8 cellular contexts compared by ENCODE assay signal in the genomic region with DNA sequence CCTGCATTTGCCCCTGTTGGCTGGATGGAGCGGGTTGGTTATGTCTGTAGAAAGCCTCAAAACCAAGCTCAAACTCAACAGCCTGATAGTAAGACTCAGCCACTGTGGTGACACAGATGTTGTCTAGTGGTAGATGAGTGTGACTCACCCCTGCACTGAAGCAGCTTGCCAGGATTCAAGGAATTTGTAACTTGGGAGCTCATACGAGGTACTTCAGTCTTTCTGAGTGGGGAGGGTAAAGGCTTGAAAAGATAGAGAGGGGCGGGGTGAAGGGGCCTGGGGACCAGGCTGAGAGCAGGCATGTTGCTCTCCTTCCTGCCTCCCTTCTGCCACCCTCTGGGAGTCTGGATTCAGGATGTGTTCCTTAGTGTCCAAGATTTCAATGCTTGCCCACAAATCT. TPM values are rescaled to one million over a fixed set of nuclear protein-coding genes. Genes with fewer than 3 reads are reported as not detected.
DNase-seq lines count a peak whose midpoint lies in the region; ATAC-seq and TF ChIP-seq lines count a peak whose summit lies in the region.

No MANE protein-coding gene starts in this region.

- no peaks in the 10 kb centered on the region for H3K27me3 ChIP-seq in stomach smooth muscle (ENCODE audit: control insufficient read depth in 1 of 2, insufficient read depth in 2 of 2, low read length in 2 of 2)

- H3K4me3 ChIP-seq in stomach smooth muscle (ENCODE audit: low read length in 2 of 2): no peak overlapping the region

- no peak overlapping the region for H3K27ac Mint-ChIP-seq in HFFc6
- no peak overlapping the region for H3K27ac Mint-ChIP-seq in WTC11
- no peak overlapping the region for H3K27ac Mint-ChIP-seq in activated T-helper 1 cell treated with anti-CD3 and anti-CD28 coated beads, Interleukin-12 subunit alpha, Interleukin-12 subunit beta, Interleukin-2, Interleukin-4 antibody, amounts not matched to agents 30 ng/mL and 10 ng/mL and 1 ng/mL, durations not matched to agents 14 hours and 24 hours and 36 hours

- H3K27me3 Mint-ChIP-seq in HFFc6 (ENCODE audit: insufficient read depth): peaks cover 38% of the 10 kb centered on the region
- H3K27me3 Mint-ChIP-seq in WTC11 (ENCODE audit: low read depth): no peaks in the 10 kb centered on the region
- no peaks in the 10 kb centered on the region for H3K27me3 Mint-ChIP-seq in activated T-helper 1 cell treated with anti-CD3 and anti-CD28 coated beads, Interleukin-12 subunit alpha, Interleukin-12 subunit beta, Interleukin-2, Interleukin-4 antibody, amounts not matched to agents 30 ng/mL and 10 ng/mL and 1 ng/mL, durations not matched to agents 14 hours and 24 hours and 36 hours (ENCODE audit: insufficient read depth)

- H3K36me3 Mint-ChIP-seq in HFFc6 (ENCODE audit: low read depth) (no peaks in the 10 kb centered on the region), WTC11 (no peaks in the 10 kb centered on the region)
- no peaks in the 10 kb centered on the region for H3K36me3 Mint-ChIP-seq in activated T-helper 1 cell treated with anti-CD3 and anti-CD28 coated beads, Interleukin-12 subunit alpha, Interleukin-12 subunit beta, Interleukin-2, Interleukin-4 antibody, amounts not matched to agents 30 ng/mL and 10 ng/mL and 1 ng/mL, durations not matched to agents 14 hours and 24 hours and 36 hours (ENCODE audit: low read depth)

- POLR2A ChIA-PET in WTC11 (lab: Charles Lee): no interaction called here

- H3K4me1 Mint-ChIP-seq in HFFc6 (ENCODE audit: low read depth): peaks cover 16% of the 10 kb centered on the region
- H3K4me1 Mint-ChIP-seq in WTC11: peaks cover 18% of the 10 kb centered on the region
- H3K4me1 Mint-ChIP-seq in activated T-helper 1 cell treated with anti-CD3 and anti-CD28 coated beads, Interleukin-12 subunit alpha, Interleukin-12 subunit beta, Interleukin-2, Interleukin-4 antibody, amounts not matched to agents 30 ng/mL and 10 ng/mL and 1 ng/mL, durations not matched to agents 14 hours and 24 hours and 36 hours (ENCODE audit: low read depth): no peaks in the 10 kb centered on the region

- ATAC-seq in WTC11: peak; percentile 67
- peak; percentile 40 to 82 for ATAC-seq in left cardiac atrium
- ATAC-seq in GM19324 (IDR thresholded peaks at IDR 0.05; ENCODE audit: low FRiP score, unreplicated experiment): no peak

- H3K9ac ChIP-seq in stomach smooth muscle (ENCODE audit: low read length in 2 of 2): no peak overlapping the region

- DNase-seq in HFFc6 (peak; percentile 83), WTC11 (ENCODE audit: low spot score) (no peak), left cardiac atrium (peak; percentile 62)
- no peak for DNase-seq in stimulated activated CD4-positive, alpha-beta T cell treated with anti-CD3 and anti-CD28 coated beads, Interleukin-4, amount 100 ng/mL, for 1 hour
- DNase-seq in activated T-helper 1 cell treated with anti-CD3 and anti-CD28 coated beads, Interleukin-12 subunit alpha, Interleukin-12 subunit beta, Interleukin-2, Interleukin-4 antibody, amounts not matched to agents 30 ng/mL and 10 ng/mL and 1 ng/mL, durations not matched to agents 14 hours and 24 hours and 36 hours (ENCODE audit: low spot score): no peak
- no peak for DNase-seq in stimulated activated CD4-positive, alpha-beta T cell treated with anti-CD3 and anti-CD28 coated beads, Interleukin-1b, Interleukin-23, amount 100 ng/mL, for 48 hours

- peaks cover 41% of the 10 kb centered on the region for H3K4me1 ChIP-seq in stomach smooth muscle (ENCODE audit: control insufficient read depth, insufficient read depth, low read length)

- no peak for TF ChIP-seq CTCF in HFFc6 (IDR thresholded peaks at IDR 0.05)
- TF ChIP-seq CTCF in WTC11 (IDR thresholded peaks at IDR 0.05): no peak

- no peaks in the 10 kb centered on the region for H3K9me3 ChIP-seq in stomach smooth muscle (ENCODE audit: control insufficient read depth in 2 of 2, low read length in 2 of 2)

- CTCF ChIA-PET in WTC11 (lab: Charles Lee): interaction anchor here (0.5 to 2.6 kb wide), 8 partner anchors 8 to 234 kb away, joined by 3 to 9 read pairs (median 4); no protein-coding TSS in a partner anchor

- intact Hi-C loops in left cardiac atrium (cut with DNase I): no loop called here
- intact Hi-C loops in activated T-helper 1 cell treated with anti-CD3 and anti-CD28 coated beads, Interleukin-12 subunit alpha, Interleukin-12 subunit beta, Interleukin-2, Interleukin-4 antibody, amounts not matched to agents 30 ng/mL and 10 ng/mL and 1 ng/mL, durations not matched to agents 14 hours and 24 hours and 36 hours (cut with micrococcal nuclease): no loop called here

- H3K9me3 Mint-ChIP-seq in HFFc6: no peaks in the 10 kb centered on the region
- no peaks in the 10 kb centered on the region for H3K9me3 Mint-ChIP-seq in WTC11
- no peaks in the 10 kb centered on the region for H3K9me3 Mint-ChIP-seq in activated T-helper 1 cell treated with anti-CD3 and anti-CD28 coated beads, Interleukin-12 subunit alpha, Interleukin-12 subunit beta, Interleukin-2, Interleukin-4 antibody, amounts not matched to agents 30 ng/mL and 10 ng/mL and 1 ng/mL, durations not matched to agents 14 hours and 24 hours and 36 hours

- H3K36me3 ChIP-seq in stomach smooth muscle (ENCODE audit: control insufficient read depth in 2 of 2, insufficient read depth in 2 of 2, low read length in 2 of 2): peaks cover 7 to 19% of the 10 kb centered on the region in 2 donors

- H3K4me3 Mint-ChIP-seq in HFFc6: no peak overlapping the region
- no peak overlapping the region for H3K4me3 Mint-ChIP-seq in WTC11
- no peak overlapping the region for H3K4me3 Mint-ChIP-seq in activated T-helper 1 cell treated with anti-CD3 and anti-CD28 coated beads, Interleukin-12 subunit alpha, Interleukin-12 subunit beta, Interleukin-2, Interleukin-4 antibody, amounts not matched to agents 30 ng/mL and 10 ng/mL and 1 ng/mL, durations not matched to agents 14 hours and 24 hours and 36 hours

- peak overlapping the region; percentile 18 for H3K27ac ChIP-seq in stomach smooth muscle (ENCODE audit: low read length)

TF ChIP-seq in WTC11, 78 proteins besides CTCF, POLR2A, EP300 and RAD21 (continues in another document):
- TF ChIP-seq ZNF423 (CRISPR knock-in tag; IDR thresholded peaks at IDR 0.05) (no peak), HMGA2 (CRISPR knock-in tag; IDR thresholded peaks at IDR 0.05) (no peak), ELF4 (CRISPR knock-in tag; IDR thresholded peaks at IDR 0.05; ENCODE audit: low read depth) (no peak), SP1 (CRISPR knock-in tag; conservative IDR thresholded peaks at IDR 0.05) (no peak), ZNF317 (CRISPR knock-in tag; IDR thresholded peaks at IDR 0.05; ENCODE audit: borderline replicate concordance, low read depth) (no peak)
- TF ChIP-seq, protein P1, sequence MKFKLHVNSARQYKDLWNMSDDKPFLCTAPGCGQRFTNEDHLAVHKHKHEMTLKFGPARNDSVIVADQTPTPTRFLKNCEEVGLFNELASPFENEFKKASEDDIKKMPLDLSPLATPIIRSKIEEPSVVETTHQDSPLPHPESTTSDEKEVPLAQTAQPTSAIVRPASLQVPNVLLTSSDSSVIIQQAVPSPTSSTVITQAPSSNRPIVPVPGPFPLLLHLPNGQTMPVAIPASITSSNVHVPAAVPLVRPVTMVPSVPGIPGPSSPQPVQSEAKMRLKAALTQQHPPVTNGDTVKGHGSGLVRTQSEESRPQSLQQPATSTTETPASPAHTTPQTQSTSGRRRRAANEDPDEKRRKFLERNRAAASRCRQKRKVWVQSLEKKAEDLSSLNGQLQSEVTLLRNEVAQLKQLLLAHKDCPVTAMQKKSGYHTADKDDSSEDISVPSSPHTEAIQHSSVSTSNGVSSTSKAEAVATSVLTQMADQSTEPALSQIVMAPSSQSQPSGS (CRISPR knock-in tag; IDR thresholded peaks at IDR 0.05; ENCODE audit: borderline replicate concordance, low read depth): no peak
- TF ChIP-seq, protein P2, sequence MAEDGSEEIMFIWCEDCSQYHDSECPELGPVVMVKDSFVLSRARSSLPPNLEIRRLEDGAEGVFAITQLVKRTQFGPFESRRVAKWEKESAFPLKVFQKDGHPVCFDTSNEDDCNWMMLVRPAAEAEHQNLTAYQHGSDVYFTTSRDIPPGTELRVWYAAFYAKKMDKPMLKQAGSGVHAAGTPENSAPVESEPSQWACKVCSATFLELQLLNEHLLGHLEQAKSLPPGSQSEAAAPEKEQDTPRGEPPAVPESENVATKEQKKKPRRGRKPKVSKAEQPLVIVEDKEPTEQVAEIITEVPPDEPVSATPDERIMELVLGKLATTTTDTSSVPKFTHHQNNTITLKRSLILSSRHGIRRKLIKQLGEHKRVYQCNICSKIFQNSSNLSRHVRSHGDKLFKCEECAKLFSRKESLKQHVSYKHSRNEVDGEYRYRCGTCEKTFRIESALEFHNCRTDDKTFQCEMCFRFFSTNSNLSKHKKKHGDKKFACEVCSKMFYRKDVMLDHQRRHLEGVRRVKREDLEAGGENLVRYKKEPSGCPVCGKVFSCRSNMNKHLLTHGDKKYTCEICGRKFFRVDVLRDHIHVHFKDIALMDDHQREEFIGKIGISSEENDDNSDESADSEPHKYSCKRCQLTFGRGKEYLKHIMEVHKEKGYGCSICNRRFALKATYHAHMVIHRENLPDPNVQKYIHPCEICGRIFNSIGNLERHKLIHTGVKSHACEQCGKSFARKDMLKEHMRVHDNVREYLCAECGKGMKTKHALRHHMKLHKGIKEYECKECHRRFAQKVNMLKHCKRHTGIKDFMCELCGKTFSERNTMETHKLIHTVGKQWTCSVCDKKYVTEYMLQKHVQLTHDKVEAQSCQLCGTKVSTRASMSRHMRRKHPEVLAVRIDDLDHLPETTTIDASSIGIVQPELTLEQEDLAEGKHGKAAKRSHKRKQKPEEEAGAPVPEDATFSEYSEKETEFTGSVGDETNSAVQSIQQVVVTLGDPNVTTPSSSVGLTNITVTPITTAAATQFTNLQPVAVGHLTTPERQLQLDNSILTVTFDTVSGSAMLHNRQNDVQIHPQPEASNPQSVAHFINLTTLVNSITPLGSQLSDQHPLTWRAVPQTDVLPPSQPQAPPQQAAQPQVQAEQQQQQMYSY (CRISPR knock-in tag; IDR thresholded peaks at IDR 0.05): no peak

RNA-seq across cellular contexts. Expression of a gene that starts 22.9 kb away (rescaled TPM):
- under 1 TPM; 0.40 to 0.94 (median 0.57) TPM for total RNA-seq in HFFc6 (2021; fragmentation: NEBNext Ultra II Directional; extraction: Animal tissue kit (Norgen Biotek cat#: 25700))
- total RNA-seq in WTC11 (2021): 0.81 to 1.4 TPM (median 1.1 TPM) in 3 replicates
- 100 to 1,000 TPM; 244 to 352 TPM for total RNA-seq in left cardiac atrium
- total RNA-seq in activated T-helper 1 cell treated with anti-CD3 and anti-CD28 coated beads, Interleukin-12 subunit alpha, Interleukin-12 subunit beta, Interleukin-2, Interleukin-4 antibody, amounts not matched to agents 30 ng/mL and 10 ng/mL and 1 ng/mL, durations not matched to agents 14 hours and 24 hours and 36 hours: 0.12 and 0.13 TPM in 2 replicates

Comparison
In these comparisons a context has a peak if more than half of its experiments do, and no peak if none do; other contexts are left out.
1. DNase-seq: peak in HFFc6 (single experiment) and left cardiac atrium (single experiment); none in WTC11 (single experiment), stimulated activated CD4-positive, alpha-beta T cell treated with anti-CD3 and anti-CD28 coated beads, Interleukin-4, amount 100 ng/mL, for 1 hour (single experiment), activated T-helper 1 cell treated with anti-CD3 and anti-CD28 coated beads, Interleukin-12 subunit alpha, Interleukin-12 subunit beta, Interleukin-2, Interleukin-4 antibody, amounts not matched to agents 30 ng/mL and 10 ng/mL and 1 ng/mL, durations not matched to agents 14 hours and 24 hours and 36 hours (single experiment) and stimulated activated CD4-positive, alpha-beta T cell treated with anti-CD3 and anti-CD28 coated beads, Interleukin-1b, Interleukin-23, amount 100 ng/mL, for 48 hours (single experiment).
2. RNA of a gene that starts 22.9 kb away (total RNA-seq): 244 to 352 TPM in left cardiac atrium; 0.81 to 1.4 TPM in WTC11, 0.40 to 0.94 TPM in HFFc6 and 0.12 to 0.13 TPM in activated T-helper 1 cell treated with anti-CD3 and anti-CD28 coated beads, Interleukin-12 subunit alpha, Interleukin-12 subunit beta, Interleukin-2, Interleukin-4 antibody, amounts not matched to agents 30 ng/mL and 10 ng/mL and 1 ng/mL, durations not matched to agents 14 hours and 24 hours and 36 hours; every median in the first group is over 100 times any median in the second.